9 cellular contexts compared by ENCODE assay signal in the genomic region with DNA sequence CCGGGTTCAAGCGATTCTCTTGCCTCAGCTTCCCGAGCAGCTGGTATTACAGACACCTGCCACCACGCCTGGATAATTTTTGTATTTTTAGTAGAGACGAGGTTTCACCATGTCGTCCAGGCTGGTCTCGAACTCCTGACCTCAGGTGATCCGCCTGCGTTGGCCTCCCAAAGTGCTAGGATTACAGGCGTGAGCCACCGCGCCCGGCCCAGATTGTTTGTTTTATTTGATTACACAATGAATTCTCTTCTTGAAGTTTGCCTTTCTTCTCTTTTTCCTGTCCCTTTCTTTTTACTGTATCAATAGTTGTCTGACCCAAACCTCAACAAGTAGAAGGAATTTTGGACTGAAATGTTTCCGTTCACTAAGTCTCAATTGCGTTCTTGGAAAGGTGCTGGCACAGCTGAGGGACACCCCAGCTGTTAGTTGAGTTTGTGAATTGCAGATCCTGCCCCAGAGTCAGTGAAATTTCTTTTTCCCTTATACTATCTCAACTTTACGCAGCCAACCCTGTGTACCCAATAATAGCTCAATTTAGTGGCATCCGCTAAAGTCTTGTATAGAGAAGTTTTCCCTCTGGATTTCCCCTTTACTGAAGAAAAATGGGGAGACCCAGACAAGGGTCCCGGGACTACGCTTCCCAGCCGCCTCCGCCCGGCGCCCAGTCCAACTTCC. TPM values are rescaled to one million over a fixed set of nuclear protein-coding genes. Genes with fewer than 3 reads are reported as not detected.
DNase-seq lines count a peak whose midpoint lies in the region; ATAC-seq and TF ChIP-seq lines count a peak whose summit lies in the region.
"Had no signal": no experiment of that assay in that cellular context is flagged by ENCODE, and none has a peak within 500 bp of the region (broad histone marks: within the 10 kb centered on the region; RNA-seq: fewer than 3 reads in every experiment).

No MANE protein-coding gene starts in this region.

- H3K36me3 Mint-ChIP-seq in activated CD4-positive, alpha-beta T cell treated with anti-CD3 and anti-CD28 coated beads for 36 hours (ENCODE audit: low read depth) = no peaks in the 10 kb centered on the region
- H3K36me3 Mint-ChIP-seq in activated CD4-positive, alpha-beta memory T cell treated with anti-CD3 and anti-CD28 coated beads, Interleukin-2, amount 10 ng/mL, durations not matched to agents 7 days and 5 days (ENCODE audit: low read depth) = no peaks in the 10 kb centered on the region

- no peak for TF ChIP-seq POLR2A in stomach (IDR thresholded peaks at IDR 0.05)

- TF ChIP-seq EP300 in stomach (IDR thresholded peaks at IDR 0.05) = no peak

- 35 to 64% (median 51%) methylated on average over 13 to 23 of the region's 23 CpGs for WGBS in stomach, 5 donors

- POLR2A ChIA-PET in activated CD4-positive, alpha-beta T cell treated with anti-CD3 and anti-CD28 coated beads for 36 hours (lab: Charles Lee) = interaction anchor here (0.7 kb wide), 1 partner anchor 89 kb away, joined by 3 read pairs; no protein-coding TSS in a partner anchor
- POLR2A ChIA-PET in activated CD4-positive, alpha-beta memory T cell treated with anti-CD3 and anti-CD28 coated beads, Interleukin-2, amount 10 ng/mL, durations not matched to agents 7 days and 5 days (lab: Charles Lee) = interaction anchor here (3.6 to 5.1 kb wide), 2 partner anchors 21 to 88 kb away, joined by 35 to 43 read pairs; no protein-coding TSS in a partner anchor

- H3K4me1 ChIP-seq in iPS-15b (ENCODE audit: control insufficient read depth, insufficient read depth, low read length) (peaks cover 9% of the 10 kb centered on the region), stomach (peaks cover 0 to 34% (median 18%) of the 10 kb centered on the region in 4 donors)

- ATAC-seq in activated CD4-positive, alpha-beta T cell treated with anti-CD3 and anti-CD28 coated beads for 36 hours = no peak

- H3K9me3 ChIP-seq in iPS-15b (ENCODE audit: control insufficient read depth, insufficient read depth, low read length) (no peaks in the 10 kb centered on the region), stomach (no peaks in the 10 kb centered on the region)
- H3K9me3 ChIP-seq: thyroid gland had no signal

- peak overlapping the region; percentile 60 for H3K27ac Mint-ChIP-seq in activated CD4-positive, alpha-beta T cell treated with anti-CD3 and anti-CD28 coated beads for 36 hours
- H3K27ac Mint-ChIP-seq in activated CD4-positive, alpha-beta memory T cell treated with anti-CD3 and anti-CD28 coated beads, Interleukin-2, amount 10 ng/mL, durations not matched to agents 7 days and 5 days = peak overlapping the region; percentile 47

- peaks cover 27% of the 10 kb centered on the region for H3K4me1 Mint-ChIP-seq in activated CD4-positive, alpha-beta T cell treated with anti-CD3 and anti-CD28 coated beads for 36 hours
- peaks cover 25% of the 10 kb centered on the region for H3K4me1 Mint-ChIP-seq in activated CD4-positive, alpha-beta memory T cell treated with anti-CD3 and anti-CD28 coated beads, Interleukin-2, amount 10 ng/mL, durations not matched to agents 7 days and 5 days

- H3K27ac ChIP-seq in stomach = peak overlapping the region in 4 of 5 donors; percentile 41 to 94 (median 50)

- H3K27me3 Mint-ChIP-seq in activated CD4-positive, alpha-beta T cell treated with anti-CD3 and anti-CD28 coated beads for 36 hours = no peaks in the 10 kb centered on the region
- H3K27me3 Mint-ChIP-seq in activated CD4-positive, alpha-beta memory T cell treated with anti-CD3 and anti-CD28 coated beads, Interleukin-2, amount 10 ng/mL, durations not matched to agents 7 days and 5 days = no peaks in the 10 kb centered on the region

- peak overlapping the region; percentile 60 for H3K4me3 Mint-ChIP-seq in activated CD4-positive, alpha-beta T cell treated with anti-CD3 and anti-CD28 coated beads for 36 hours
- peak overlapping the region; percentile 70 for H3K4me3 Mint-ChIP-seq in activated CD4-positive, alpha-beta memory T cell treated with anti-CD3 and anti-CD28 coated beads, Interleukin-2, amount 10 ng/mL, durations not matched to agents 7 days and 5 days

- no peak overlapping the region for H3K9ac ChIP-seq in iPS-15b (ENCODE audit: low read depth, low read length)

- CTCF ChIA-PET in activated CD4-positive, alpha-beta T cell treated with anti-CD3 and anti-CD28 coated beads for 36 hours (lab: Charles Lee) = interaction anchor here (0.6 kb wide), 1 partner anchor 85 kb away, joined by 3 read pairs; no protein-coding TSS in a partner anchor
- CTCF ChIA-PET in activated CD4-positive, alpha-beta memory T cell treated with anti-CD3 and anti-CD28 coated beads, Interleukin-2, amount 10 ng/mL, durations not matched to agents 7 days and 5 days (lab: Charles Lee) = interaction anchor here (0.9 to 1.5 kb wide), 4 partner anchors 21 to 204 kb away, joined by 3 to 4 read pairs (median 3); partner anchors contain the start of gene MAMLD1

- intact Hi-C loops in activated CD4-positive, alpha-beta T cell treated with anti-CD3 and anti-CD28 coated beads for 36 hours (cut with DNase I, micrococcal nuclease) = loop anchor here (1.0 to 2.0 kb wide), 6 partner anchors 21 to 1027 kb away; partner anchors contain the start of genes EOLA1 (in 1 of the 2), EOLA2 (in 1 of the 2) and MTMR1 (in 1 of the 2)
- intact Hi-C loops in stomach (cut with DNase I; ENCODE audit: low total_unique reads) = no loop called here

- H3K27me3 ChIP-seq in iPS-15b (ENCODE audit: control insufficient read depth, insufficient read depth, low read length) = peaks cover 11% of the 10 kb centered on the region
- peaks cover 0 to 5% (median 0%) of the 10 kb centered on the region in 3 donors for H3K27me3 ChIP-seq in stomach
- H3K27me3 ChIP-seq: thyroid gland had no signal

- H3K36me3 ChIP-seq in iPS-15b (ENCODE audit: control insufficient read depth, insufficient read depth, low read length) (no peaks in the 10 kb centered on the region), stomach (no peaks in the 10 kb centered on the region)
- H3K36me3 ChIP-seq: thyroid gland had no signal

- H3K4me3 ChIP-seq in iPS-15b (ENCODE audit: low read depth, low read length) (peak overlapping the region; percentile 26), stomach (peak overlapping the region in 3 of 4 donors; percentile 15 to 72 (median 70))

- no peak for DNase-seq in activated CD4-positive, alpha-beta T cell treated with anti-CD3 and anti-CD28 coated beads for 36 hours
- DNase-seq in activated CD4-positive, alpha-beta T cell treated with anti-CD3 and anti-CD28 coated beads for 4 hours = no peak
- no peak for DNase-seq in activated CD4-positive, alpha-beta memory T cell treated with anti-CD3 and anti-CD28 coated beads, Interleukin-2, amount 10 ng/mL, durations not matched to agents 7 days and 5 days
- DNase-seq in stomach (no peak), NCI-H2029 treated with DMSO at 0.1 percent for 48 hours (lab: John Stamatoyannopoulos, UW) (no peak), glomerular visceral epithelial cell (ENCODE audit: extremely low spot score) (no peak), kidney tubule cell (ENCODE audit: low spot score) (no peak)

- no peaks in the 10 kb centered on the region for H3K9me3 Mint-ChIP-seq in activated CD4-positive, alpha-beta T cell treated with anti-CD3 and anti-CD28 coated beads for 36 hours (ENCODE audit: low read depth)
- no peaks in the 10 kb centered on the region for H3K9me3 Mint-ChIP-seq in activated CD4-positive, alpha-beta memory T cell treated with anti-CD3 and anti-CD28 coated beads, Interleukin-2, amount 10 ng/mL, durations not matched to agents 7 days and 5 days

- no peak for TF ChIP-seq CTCF in stomach (IDR thresholded peaks at IDR 0.05)

RNA-seq across cellular contexts. Expression of gene MTM1, which starts 0.6 kb away (rescaled TPM):
- 10 to 100 TPM; 23.1 to 31.3 TPM for total RNA-seq in activated CD4-positive, alpha-beta T cell treated with anti-CD3 and anti-CD28 coated beads for 36 hours
- total RNA-seq in activated CD4-positive, alpha-beta memory T cell treated with anti-CD3 and anti-CD28 coated beads, Interleukin-2, amount 10 ng/mL, durations not matched to agents 7 days and 5 days = 10 to 100 TPM; 36.3 to 36.5 TPM
- 10 to 100 TPM in 3 of 5 donors, 1 to 10 TPM in 2; 5.8 to 28.0 (median 20.5) TPM for total RNA-seq in stomach
- 1 to 10 TPM; 3.5 to 5.8 (median 4.7) TPM for polyA plus RNA-seq in stomach
